9 cellular contexts compared by ENCODE assay signal in genomic region chr1:111471012-111471411, GRCh38. TPM values are rescaled to one million over a fixed set of nuclear protein-coding genes. Genes with fewer than 3 reads are reported as not detected.
DNase-seq lines count a peak whose midpoint lies in the region; ATAC-seq, FAIRE-seq and TF ChIP-seq lines count a peak whose summit lies in the region.
"Had no signal": no experiment of that assay in that cellular context is flagged by ENCODE, and none has a peak within 500 bp of the region (broad histone marks: within the 10 kb centered on the region; RNA-seq: fewer than 3 reads in every experiment).

No MANE protein-coding gene starts in this region.

- no peak for TF ChIP-seq CTCF in glutamatergic neuron (IDR thresholded peaks at IDR 0.05; ENCODE audit: partially characterized antibody, unreplicated experiment)

- H3K4me1 Mint-ChIP-seq in activated naive CD8-positive, alpha-beta T cell treated with anti-CD3 and anti-CD28 coated beads, Interleukin-2, amount 50 U/mL, for 24 hours: peaks cover 34% of the 10 kb centered on the region
- H3K4me1 Mint-ChIP-seq in glutamatergic neuron (ENCODE audit: low read depth, unreplicated experiment): peaks cover 3% of the 10 kb centered on the region

- no peaks in the 10 kb centered on the region for H3K27me3 Mint-ChIP-seq in activated naive CD8-positive, alpha-beta T cell treated with anti-CD3 and anti-CD28 coated beads, Interleukin-2, amount 50 U/mL, for 24 hours
- H3K27me3 Mint-ChIP-seq in glutamatergic neuron (ENCODE audit: unreplicated experiment): peaks cover 2% of the 10 kb centered on the region

- H3K4me3 Mint-ChIP-seq in activated naive CD8-positive, alpha-beta T cell treated with anti-CD3 and anti-CD28 coated beads, Interleukin-2, amount 50 U/mL, for 24 hours: no peak overlapping the region
- H3K4me3 Mint-ChIP-seq in glutamatergic neuron (ENCODE audit: unreplicated experiment): no peak overlapping the region

- peaks cover 8% of the 10 kb centered on the region for H3K36me3 Mint-ChIP-seq in activated naive CD8-positive, alpha-beta T cell treated with anti-CD3 and anti-CD28 coated beads, Interleukin-2, amount 50 U/mL, for 24 hours (ENCODE audit: low read depth)
- H3K36me3 Mint-ChIP-seq in glutamatergic neuron (ENCODE audit: unreplicated experiment): no peaks in the 10 kb centered on the region

- DNase-seq in GM18507 (ENCODE audit: extremely low spot score, insufficient read length, low read depth): no peak
- peak; percentile 93 for DNase-seq in SKM-1 (lab: John Stamatoyannopoulos, UW; ENCODE audit: unreplicated experiment)
- peak; percentile 62 for DNase-seq in activated naive CD8-positive, alpha-beta T cell treated with anti-CD3 and anti-CD28 coated beads, Interleukin-2, amount 50 U/mL, for 24 hours
- peak; percentile 70 for DNase-seq in stimulated activated CD4-positive, alpha-beta T cell treated with anti-CD3 and anti-CD28 coated beads, Interleukin-15, amount 100 ng/mL, for 24 hours
- DNase-seq in glutamatergic neuron: no peak
- no peak for DNase-seq in NCI-H1048 (lab: John Stamatoyannopoulos, UW)
- DNase-seq in NCI-H2227 (lab: John Stamatoyannopoulos, UW; ENCODE audit: unreplicated experiment): no peak

- no peak overlapping the region for H3K27ac Mint-ChIP-seq in activated naive CD8-positive, alpha-beta T cell treated with anti-CD3 and anti-CD28 coated beads, Interleukin-2, amount 50 U/mL, for 24 hours
- H3K27ac Mint-ChIP-seq in glutamatergic neuron (ENCODE audit: unreplicated experiment): no peak overlapping the region

- peak; percentile 81 for ATAC-seq in activated naive CD8-positive, alpha-beta T cell treated with anti-CD3 and anti-CD28 coated beads, Interleukin-2, amount 50 U/mL, for 24 hours
- ATAC-seq in HG02642 (IDR thresholded peaks at IDR 0.05; ENCODE audit: poor library complexity, unreplicated experiment): no peak

- FAIRE-seq in GM18507 (lab: Jason Lieb, UNC): peak; percentile 87

- H3K9me3 Mint-ChIP-seq in activated naive CD8-positive, alpha-beta T cell treated with anti-CD3 and anti-CD28 coated beads, Interleukin-2, amount 50 U/mL, for 24 hours: no peaks in the 10 kb centered on the region
- no peaks in the 10 kb centered on the region for H3K9me3 Mint-ChIP-seq in glutamatergic neuron (ENCODE audit: unreplicated experiment)

RNA-seq across cellular contexts. Expression of gene C1orf162, which starts 2.8 kb away (rescaled TPM):
- 1.1 TPM for total RNA-seq in glutamatergic neuron (ENCODE audit: unreplicated experiment)

RNA-seq across cellular contexts. Expression of gene ATP5PB, which starts 21.7 kb away (rescaled TPM):
- 272 TPM for total RNA-seq in glutamatergic neuron (ENCODE audit: unreplicated experiment)

RNA-seq across cellular contexts. Expression of gene WDR77, which starts 22.0 kb away (rescaled TPM):
- 39.6 TPM for total RNA-seq in glutamatergic neuron (ENCODE audit: unreplicated experiment)

RNA-seq across cellular contexts. Expression of gene ADORA3, which starts 32.4 kb away (rescaled TPM):
- not detected for total RNA-seq in glutamatergic neuron (ENCODE audit: unreplicated experiment)
- total RNA-seq: kidney epithelial cell had no signal

RNA-seq across cellular contexts. Expression of gene TMIGD3, which starts 32.4 kb away (rescaled TPM):
- not detected for total RNA-seq in glutamatergic neuron (ENCODE audit: unreplicated experiment)
- total RNA-seq: kidney epithelial cell had no signal

Comparison
In these comparisons a context has a peak if more than half of its experiments do, and no peak if none do; other contexts are left out.
1. DNase-seq: peak in SKM-1 (single experiment), activated naive CD8-positive, alpha-beta T cell treated with anti-CD3 and anti-CD28 coated beads, Interleukin-2, amount 50 U/mL, for 24 hours (single experiment) and stimulated activated CD4-positive, alpha-beta T cell treated with anti-CD3 and anti-CD28 coated beads, Interleukin-15, amount 100 ng/mL, for 24 hours (single experiment); none in GM18507 (single experiment), glutamatergic neuron (single experiment), NCI-H1048 (single experiment) and NCI-H2227 (single experiment).